ENCODE assay signal across 15 cellular contexts in the genomic region with DNA sequence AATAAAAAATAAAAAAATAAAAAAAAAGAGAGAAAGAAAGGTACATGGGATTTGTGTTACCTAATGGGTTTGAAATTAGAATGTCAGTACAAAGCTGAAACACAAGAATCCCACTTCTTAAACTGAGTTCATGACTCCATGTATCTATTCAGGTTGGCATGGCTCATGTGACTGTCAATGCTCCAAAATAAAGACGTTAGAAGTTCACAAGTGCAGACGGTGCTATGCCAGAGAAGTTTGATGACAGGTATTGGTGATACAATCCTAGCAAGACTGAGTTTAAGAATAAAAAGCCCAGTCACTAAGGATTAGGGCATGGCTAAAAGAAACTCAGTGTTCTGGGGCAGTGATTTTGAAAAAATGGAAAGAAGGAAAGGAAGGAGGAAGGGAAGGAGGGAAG.
DNase-seq lines count a peak whose midpoint lies in the region; ATAC-seq and TF ChIP-seq lines count a peak whose summit lies in the region.
"Had no signal": no experiment of that assay in that cellular context is flagged by ENCODE, and none has a peak within 500 bp of the region (broad histone marks: within the 10 kb centered on the region; RNA-seq: fewer than 3 reads in every experiment).

No MANE protein-coding gene starts in this region.

- peaks cover 8% of the 10 kb centered on the region for H3K36me3 Mint-ChIP-seq in Calu3 (ENCODE audit: insufficient read depth, unreplicated experiment)
- H3K36me3 Mint-ChIP-seq in H9 (ENCODE audit: insufficient read depth in 1 of 3, low read depth in 3 of 3): no peaks in the 10 kb centered on the region
- H3K36me3 Mint-ChIP-seq in chondrocyte (ENCODE audit: low read depth): no peaks in the 10 kb centered on the region
- H3K36me3 Mint-ChIP-seq: CD8-positive, alpha-beta T cell had no signal

- H3K79me1 ChIP-seq in H9 (ENCODE audit: insufficient read depth, low read depth, low read length, poor library complexity, severe bottlenecking): no peaks in the 10 kb centered on the region

- H3K23me2 ChIP-seq in H9 (ENCODE audit: insufficient read length, low read depth, low read length, poor library complexity, severe bottlenecking): no peaks in the 10 kb centered on the region

- H3K9ac ChIP-seq in H9 (ENCODE audit: extremely low read depth, insufficient read length, low read length): no peak overlapping the region
- H3K9ac ChIP-seq: BLaER1 treated with 17β-estradiol and CSF1 and Interleukin-3, amounts not matched to agents 10 nM and 100 nM had no signal

- H3K36me3 ChIP-seq in heart left ventricle (no peaks in the 10 kb centered on the region), right lobe of liver (no peaks in the 10 kb centered on the region)
- H3K36me3 ChIP-seq: BLaER1 treated with 17β-estradiol and CSF1 and Interleukin-3, amounts not matched to agents 10 nM and 100 nM had no signal

- no peak overlapping the region for H2AFZ ChIP-seq in H9 (ENCODE audit: low read length)

- peak overlapping the region; percentile 18 for H3K27ac Mint-ChIP-seq in Calu3 (ENCODE audit: unreplicated experiment)
- H3K27ac Mint-ChIP-seq in H9: peak overlapping the region in 2 of 3 experiments; percentile 12 to 52; a peak in 1 of 7 replicates
- H3K27ac Mint-ChIP-seq in chondrocyte (ENCODE audit: unreplicated experiment): peak overlapping the region; percentile 60
- H3K27ac Mint-ChIP-seq: B cell; CD8-positive, alpha-beta T cell had no signal

- no peaks in the 10 kb centered on the region for H3K79me2 ChIP-seq in H9 (ENCODE audit: insufficient read depth, low read length)

- H3K56ac ChIP-seq in H9 (ENCODE audit: insufficient read length, low read depth, low read length): no peak overlapping the region

- no peak overlapping the region for H2BK5ac ChIP-seq in H9 (ENCODE audit: insufficient read length, low read length)

- TF ChIP-seq POLR2A in heart left ventricle (IDR thresholded peaks at IDR 0.05) (no peak), right lobe of liver (IDR thresholded peaks at IDR 0.05) (no peak)

- ATAC-seq in heart left ventricle (no peak), right lobe of liver (no peak)
- ATAC-seq: CD8-positive, alpha-beta T cell; HepG2 had no signal

- H3K9me3 ChIP-seq in heart left ventricle (no peaks in the 10 kb centered on the region), H9 (ENCODE audit: control insufficient read depth, low read depth, low read length) (no peaks in the 10 kb centered on the region), right lobe of liver (no peaks in the 10 kb centered on the region)
- H3K9me3 ChIP-seq: BLaER1 treated with 17β-estradiol and CSF1 and Interleukin-3, amounts not matched to agents 10 nM and 100 nM had no signal

- H3K9me3 Mint-ChIP-seq in Calu3 (ENCODE audit: low read depth, unreplicated experiment) (peaks cover 2% of the 10 kb centered on the region), H9 (no peaks in the 10 kb centered on the region), chondrocyte (ENCODE audit: low read depth) (no peaks in the 10 kb centered on the region)
- H3K9me3 Mint-ChIP-seq: CD8-positive, alpha-beta T cell had no signal

- H2BK120ac ChIP-seq in H9 (ENCODE audit: low read depth, low read length, poor library complexity, severe bottlenecking): no peak overlapping the region

- no peak overlapping the region for H3K4ac ChIP-seq in H9 (ENCODE audit: low read depth, low read length)

- no TSS peak for BruUV-seq in Calu3 (replicated peaks; lab: Mats Ljungman, UMichigan)

- H3K4me1 ChIP-seq in heart left ventricle (peaks cover 0 to 18% (median 3%) of the 10 kb centered on the region in 12 donors), H9 (ENCODE audit: insufficient read depth, low read length) (no peaks in the 10 kb centered on the region; the same call in 1 of the 2 replicates), right lobe of liver (no peaks in the 10 kb centered on the region)
- H3K4me1 ChIP-seq: BLaER1 treated with 17β-estradiol and CSF1 and Interleukin-3, amounts not matched to agents 10 nM and 100 nM had no signal

- CTCF ChIA-PET in Calu3 (lab: Charles Lee): no interaction called here

- no peak overlapping the region for H3K23ac ChIP-seq in H9 (ENCODE audit: insufficient read length, low read depth, low read length)

- H3K27me3 Mint-ChIP-seq in Calu3 (ENCODE audit: unreplicated experiment) (no peaks in the 10 kb centered on the region), H9 (ENCODE audit: low read depth) (no peaks in the 10 kb centered on the region), chondrocyte (ENCODE audit: low read depth) (no peaks in the 10 kb centered on the region)
- H3K27me3 Mint-ChIP-seq: B cell had no signal

- H2BK15ac ChIP-seq in H9 (ENCODE audit: low read depth, low read length): no peak overlapping the region

- WGBS in heart left ventricle, 4 donors: 29 to 44% (median 36%) methylated on average over 2 of the region's 2 CpGs
- WGBS in H9 (ENCODE audit: extremely low coverage, insufficient read length, low lambda C conversion rate): no CpG with 5 or more reads among the region's 2 CpGs
- WGBS in right lobe of liver (ENCODE audit: insufficient coverage, low coverage, low lambda C conversion rate, missing lambda C conversion rate): 27% methylated on average over 2 of the region's 2 CpGs

- H3K4me2 ChIP-seq in H9 (ENCODE audit: insufficient read depth, insufficient read length, low read length): no peak overlapping the region
- H3K4me2 ChIP-seq: BLaER1 treated with 17β-estradiol and CSF1 and Interleukin-3, amounts not matched to agents 10 nM and 100 nM had no signal

- TF ChIP-seq CTCF in heart left ventricle (IDR thresholded peaks at IDR 0.05) (no peak), Calu3 (IDR thresholded peaks at IDR 0.05; ENCODE audit: unreplicated experiment) (no peak), H9 (conservative IDR thresholded peaks at IDR 0.05) (no peak), chondrocyte (IDR thresholded peaks at IDR 0.05) (no peak), right lobe of liver (IDR thresholded peaks at IDR 0.05) (no peak)

- H4K5ac ChIP-seq in H9 (ENCODE audit: insufficient read length, low read depth, low read length): no peak overlapping the region

- H3K27ac ChIP-seq in heart left ventricle (peak overlapping the region in 8 of 12 donors; percentile 5 to 80 (median 62)), H9 (ENCODE audit: insufficient read length, low read depth, low read length) (no peak overlapping the region), right lobe of liver (no peak overlapping the region)
- H3K27ac ChIP-seq: BLaER1 treated with 17β-estradiol and CSF1 and Interleukin-3, amounts not matched to agents 10 nM and 100 nM had no signal

- H3T11ph ChIP-seq in H9 (ENCODE audit: low read length): no peak overlapping the region

- H3K14ac ChIP-seq in H9 (ENCODE audit: insufficient read depth, low read length): no peak overlapping the region

- H3K4me3 Mint-ChIP-seq in Calu3 (ENCODE audit: low read depth, unreplicated experiment): no peak overlapping the region
- no peak overlapping the region for H3K4me3 Mint-ChIP-seq in H9
- no peak overlapping the region for H3K4me3 Mint-ChIP-seq in chondrocyte (ENCODE audit: unreplicated experiment)
- H3K4me3 Mint-ChIP-seq: B cell; CD8-positive, alpha-beta T cell had no signal

- peaks cover 30% of the 10 kb centered on the region for H3K4me1 Mint-ChIP-seq in Calu3 (ENCODE audit: low read depth, unreplicated experiment)
- peaks cover 3 to 5% of the 10 kb centered on the region in 2 experiments for H3K4me1 Mint-ChIP-seq in H9
- peaks cover 34% of the 10 kb centered on the region for H3K4me1 Mint-ChIP-seq in chondrocyte (ENCODE audit: low read depth)
- H3K4me1 Mint-ChIP-seq: B cell had no signal

- intact Hi-C loops in heart left ventricle (cut with DNase I): loop anchor here in 5 of 10 donors (5.0 kb wide), 1 partner anchor 45 kb away; no protein-coding TSS in a partner anchor
- intact Hi-C loops in cardiac septum (cut with DNase I): no loop called here
- intact Hi-C loops in Calu3 (cut with micrococcal nuclease; ENCODE audit: unreplicated experiment): loop anchor here (5.0 kb wide), 1 partner anchor 185 kb away; no protein-coding TSS in a partner anchor
- intact Hi-C loops in right lobe of liver (cut with DNase I): no loop called here

- DNase-seq in heart left ventricle (no peak), cardiac septum (ENCODE audit: low spot score) (no peak), Calu3 (no peak), H9 (no peak), chondrocyte (ENCODE audit: low spot score) (no peak), right lobe of liver (no peak)
- DNase-seq in activated naive CD4-positive, alpha-beta T cell (lab: John Stamatoyannopoulos, UW): no peak
- DNase-seq in NK-92 treated with Interleukin-12 subunit alpha and Interleukin-12 subunit beta, amount 100 ng/mL, for 24 hours (lab: John Stamatoyannopoulos, UW): no peak
- DNase-seq: CD8-positive, alpha-beta T cell; DMS 273 treated with DMSO at 0.1 percent for 48 hours; GOT3; H7 had no signal

- H4K20me1 ChIP-seq in H9 (ENCODE audit: control insufficient read depth, insufficient read depth, insufficient read length): no peaks in the 10 kb centered on the region
- H4K20me1 ChIP-seq: BLaER1 treated with 17β-estradiol and CSF1 and Interleukin-3, amounts not matched to agents 10 nM and 100 nM had no signal

- no peak overlapping the region for H2BK12ac ChIP-seq in H9 (ENCODE audit: insufficient read length, low read depth, low read length)

- no peak overlapping the region for H2AK5ac ChIP-seq in H9 (ENCODE audit: insufficient read length, low read length)

- H4K91ac ChIP-seq in H9 (ENCODE audit: insufficient read length, low read depth, low read length): no peak overlapping the region

- no peak overlapping the region for H3K18ac ChIP-seq in H9 (ENCODE audit: insufficient read length, low read depth, low read length)

- no peak overlapping the region for H3K4me3 ChIP-seq in heart left ventricle
- H3K4me3 ChIP-seq in right lobe of liver: no peak overlapping the region
- H3K4me3 ChIP-seq: BLaER1 treated with 17β-estradiol and CSF1 and Interleukin-3, amounts not matched to agents 10 nM and 100 nM had no signal

- H2BK20ac ChIP-seq in H9 (ENCODE audit: low read depth, low read length, poor library complexity, severe bottlenecking): no peak overlapping the region

- no peak overlapping the region for H4K8ac ChIP-seq in H9 (replicated peaks; ENCODE audit: insufficient read length, low read depth, low read length)

- H3K27me3 ChIP-seq in heart left ventricle: no peaks in the 10 kb centered on the region
- H3K27me3 ChIP-seq in H9 (ENCODE audit: insufficient read depth, low read length): no peaks in the 10 kb centered on the region
- H3K27me3 ChIP-seq in right lobe of liver: no peaks in the 10 kb centered on the region
- H3K27me3 ChIP-seq: BLaER1 treated with 17β-estradiol and CSF1 and Interleukin-3, amounts not matched to agents 10 nM and 100 nM had no signal

Comparison
In these comparisons a context has a peak if more than half of its experiments do, and no peak if none do; other contexts are left out.
1. H3K27ac ChIP-seq: peak in heart left ventricle (8 of 12); none in H9 (single experiment) and right lobe of liver (0 of 3).
2. Peak in every context shown above with its lines, with median percentiles within 50 percentile points of each other: H3K27ac Mint-ChIP-seq.